Comparison of ENCODE assay signal across 20 cellular contexts in genomic region chr1:209527372-209527771, GRCh38. TPM values are rescaled to one million over a fixed set of nuclear protein-coding genes. Genes with fewer than 3 reads are reported as not detected.
A peak's percentile ranks its signal among the peaks of the same experiment; 100 is the strongest.
DNase-seq lines count a peak whose midpoint lies in the region; TF ChIP-seq lines count a peak whose summit lies in the region.
"Had no signal": no experiment of that assay in that cellular context is flagged by ENCODE, and none has a peak within 500 bp of the region (broad histone marks: within the 10 kb centered on the region; RNA-seq: fewer than 3 reads in every experiment).

No MANE protein-coding gene starts in this region.

- H3K4me2 ChIP-seq in GM23248 (ENCODE audit: unreplicated experiment): no peak overlapping the region
- H3K4me2 ChIP-seq in smooth muscle cell: peak overlapping the region; percentile 39

- H3K79me2 ChIP-seq in GM23248 (ENCODE audit: insufficient read depth): no peaks in the 10 kb centered on the region
- H3K79me2 ChIP-seq in smooth muscle cell (ENCODE audit: low read depth): no peaks in the 10 kb centered on the region

- H3K9ac ChIP-seq in GM23248 (no peak overlapping the region; the same call in 1 of the 2 replicates), smooth muscle cell (ENCODE audit: low read depth) (peak overlapping the region; percentile 59)

- H3K4me3 ChIP-seq in GM23248 (no peak overlapping the region), smooth muscle cell (no peak overlapping the region)
- H3K4me3 ChIP-seq: cardiac muscle cell, thyroid gland had no signal

- peak; percentile 46 for DNase-seq in GM23248
- DNase-seq in glomerular visceral epithelial cell (ENCODE audit: extremely low spot score): peak; percentile 73
- no peak for DNase-seq in smooth muscle cell (lab: John Stamatoyannopoulos, UW; ENCODE audit: unreplicated experiment)
- DNase-seq in HPDE6-E6E7 (ENCODE audit: extremely low spot score): no peak
- no peak for DNase-seq in GM20000 (ENCODE audit: low spot score)
- no peak for DNase-seq in activated CD4-positive, alpha-beta T cell treated with anti-CD3 and anti-CD28 coated beads for 1 hour
- DNase-seq in NCI-H774 (lab: John Stamatoyannopoulos, UW): no peak
- DNase-seq: activated naive CD4-positive, alpha-beta T cell treated with Interleukin-2 at 50 U/mL for 16 hours; effector CD4-positive, alpha-beta T cell; foreskin melanocyte; MV-4-11; NCI-H2107; Right ventricle myocardium superior; stimulated activated CD4-positive, alpha-beta T cell treated with anti-CD3 and anti-CD28 coated beads, Interleukin-4, amount 100 ng/mL, for 24 hours; thyroid gland had no signal

- H3K4me1 ChIP-seq in GM23248 (ENCODE audit: insufficient read depth) (no peaks in the 10 kb centered on the region), smooth muscle cell (ENCODE audit: low read depth) (peaks cover 9% of the 10 kb centered on the region)
- H3K4me1 ChIP-seq: thyroid gland had no signal

- no peaks in the 10 kb centered on the region for H3K9me3 ChIP-seq in GM23248 (ENCODE audit: low read depth)
- no peaks in the 10 kb centered on the region for H3K9me3 ChIP-seq in smooth muscle cell (replicated peaks; ENCODE audit: low read depth)
- H3K9me3 ChIP-seq: neutrophil, thyroid gland had no signal

- 19 to 26% methylated on average over 2 of the region's 2 CpGs for WGBS in GM23248 (ENCODE audit: low coverage in 1 of 2, low lambda C conversion rate in 2 of 2, missing lambda C conversion rate in 2 of 2), 2 experiments
- 49% methylated on average over 2 of the region's 2 CpGs for WGBS in smooth muscle cell (ENCODE audit: low lambda C conversion rate)

- H3K27ac ChIP-seq in GM23248 (no peak overlapping the region), VCaP (peak overlapping the region; percentile 80), smooth muscle cell (ENCODE audit: low read depth) (peak overlapping the region; percentile 91)
- H3K27ac ChIP-seq: cardiac muscle cell, neutrophil, thyroid gland had no signal

- no peaks in the 10 kb centered on the region for H3K9me2 ChIP-seq in GM23248 (ENCODE audit: insufficient read depth)

- H3K36me3 ChIP-seq in GM23248 (ENCODE audit: low read depth) (no peaks in the 10 kb centered on the region), smooth muscle cell (ENCODE audit: low read depth) (no peaks in the 10 kb centered on the region)
- H3K36me3 ChIP-seq: cardiac muscle cell, neutrophil, thyroid gland had no signal

- in situ Hi-C loops in GM23248 (cut with MboI): no loop called here

- no peak overlapping the region for H2AFZ ChIP-seq in GM23248
- H2AFZ ChIP-seq in smooth muscle cell (ENCODE audit: low read depth): no peak overlapping the region

- H3F3A ChIP-seq in GM23248 (ENCODE audit: insufficient read depth) (0 out of 2 replicates have a peak, but pooled peaks cover 5% of the 10 kb centered on the region), smooth muscle cell (ENCODE audit: low read depth) (no peaks in the 10 kb centered on the region)

- H4K20me1 ChIP-seq in GM23248 (ENCODE audit: insufficient read depth): no peaks in the 10 kb centered on the region
- no peaks in the 10 kb centered on the region for H4K20me1 ChIP-seq in smooth muscle cell (ENCODE audit: low read depth)

- H3K27me3 ChIP-seq in GM23248 (replicated peaks; ENCODE audit: insufficient read depth) (peaks cover 4% of the 10 kb centered on the region; the same call in 1 of the 2 replicates), smooth muscle cell (ENCODE audit: low read depth) (no peaks in the 10 kb centered on the region)
- H3K27me3 ChIP-seq: thyroid gland had no signal

- no peak for TF ChIP-seq CTCF in VCaP (conservative IDR thresholded peaks at IDR 0.05)
- no peak for TF ChIP-seq CTCF in smooth muscle cell (IDR thresholded peaks at IDR 0.05; ENCODE audit: borderline replicate concordance, insufficient read depth, poor library complexity, severe bottlenecking)
- no peak for TF ChIP-seq CTCF in GM20000 (IDR thresholded peaks at IDR 0.05; ENCODE audit: extremely low read depth, missing control alignments)

RNA-seq across cellular contexts. Expression of gene CAMK1G, which starts 56.1 kb away (rescaled TPM):
- 0.11 TPM in 1 of 2 replicates, not detected in the other for total RNA-seq in GM23248 (2014; rRNA removed; shearing (Covaris generic))
- polyA plus RNA-seq in GM23248 (2016; fragmentation: Nextera tagmentation; extraction: Ambion mirVana) (0.24 TPM in 1 of 2 replicates, not detected in the other), smooth muscle cell (not detected in 2 replicates)
- total RNA-seq in smooth muscle cell: 0.13 TPM in 1 of 2 replicates, not detected in the other
- total RNA-seq: mesenteric fat pad; Right ventricle myocardium superior; T-helper 2 cell treated with Interferon-gamma antibody and Interleukin-4, amounts not matched to agents 100 ng/mL and 5 ng/mL, for 36 hours; thyroid gland had no signal

Comparison
In these comparisons a context has a peak if more than half of its experiments do, and no peak if none do; other contexts are left out.
1. DNase-seq: peak in GM23248 (single experiment) and glomerular visceral epithelial cell (single experiment); none in smooth muscle cell (single experiment), HPDE6-E6E7 (single experiment), GM20000 (single experiment), activated CD4-positive, alpha-beta T cell treated with anti-CD3 and anti-CD28 coated beads for 1 hour (single experiment) and NCI-H774 (single experiment).